Comparison of ENCODE assay signal across 18 cellular contexts in genomic region chr11:63548178-63548577, GRCh38. TPM values are rescaled to one million over a fixed set of nuclear protein-coding genes. Genes with fewer than 3 reads are reported as not detected.
DNase-seq lines count a peak whose midpoint lies in the region; ATAC-seq and TF ChIP-seq lines count a peak whose summit lies in the region.
"Had no signal": no experiment of that assay in that cellular context is flagged by ENCODE, and none has a peak within 500 bp of the region (broad histone marks: within the 10 kb centered on the region; RNA-seq: fewer than 3 reads in every experiment).

No MANE protein-coding gene starts in this region.

- no peak overlapping the region for H3K4me3 Mint-ChIP-seq in CD4-positive, alpha-beta memory T cell
- H3K4me3 Mint-ChIP-seq in naive thymus-derived CD4-positive, alpha-beta T cell, result peak overlapping the region in 2 of 10 donors; percentile 1 to 8
- H3K4me3 Mint-ChIP-seq in T-helper 17 cell, result no peak overlapping the region

- H2BK15ac ChIP-seq in mesendoderm (replicated peaks; ENCODE audit: low read depth), result no peak overlapping the region

- H3K27ac ChIP-seq in CD4-positive, alpha-beta memory T cell (ENCODE audit: low read depth, low read length), result no peak overlapping the region
- H3K27ac ChIP-seq in naive thymus-derived CD4-positive, alpha-beta T cell (ENCODE audit: low read depth, low read length), result no peak overlapping the region
- H3K27ac ChIP-seq in mesendoderm (ENCODE audit: low read depth, low read length), result no peak overlapping the region
- no peak overlapping the region for H3K27ac ChIP-seq in PC-9
- H3K27ac ChIP-seq: BLaER1 had no signal

- no peak overlapping the region for H4K8ac ChIP-seq in mesendoderm (ENCODE audit: low read depth, low read length)

- no peak overlapping the region for H2AK5ac ChIP-seq in mesendoderm (ENCODE audit: low read length)

- peaks cover 35% of the 10 kb centered on the region for H3K36me3 ChIP-seq in CD4-positive, alpha-beta memory T cell (ENCODE audit: insufficient read depth, low read length)
- H3K36me3 ChIP-seq in naive thymus-derived CD4-positive, alpha-beta T cell (ENCODE audit: control insufficient read depth in 2 of 3, insufficient read depth in 3 of 3, low read length in 3 of 3), result peaks cover 16 to 43% (median 20%) of the 10 kb centered on the region in 3 experiments
- H3K36me3 ChIP-seq in mesendoderm (ENCODE audit: control insufficient read depth, insufficient read depth, low read length) (no peaks in the 10 kb centered on the region), PC-9 (ENCODE audit: low read depth) (no peaks in the 10 kb centered on the region)
- H3K36me3 ChIP-seq: MG63 had no signal

- H2AFZ ChIP-seq in PC-9, result no peak overlapping the region

- no peak overlapping the region for H2BK120ac ChIP-seq in mesendoderm (ENCODE audit: low read depth, low read length)

- H3K4me1 Mint-ChIP-seq in CD4-positive, alpha-beta memory T cell, result peaks cover 28 to 49% (median 39%) of the 10 kb centered on the region in 4 donors
- peaks cover 14 to 60% (median 48%) of the 10 kb centered on the region in 7 donors for H3K4me1 Mint-ChIP-seq in naive thymus-derived CD4-positive, alpha-beta T cell
- peaks cover 24% of the 10 kb centered on the region for H3K4me1 Mint-ChIP-seq in T-helper 17 cell

- H3K18ac ChIP-seq in mesendoderm (ENCODE audit: low read length), result no peak overlapping the region

- peaks cover 28% of the 10 kb centered on the region for H3K4me1 ChIP-seq in CD4-positive, alpha-beta memory T cell (ENCODE audit: insufficient read depth, low read length)
- peaks cover 16 to 19% of the 10 kb centered on the region in 2 donors for H3K4me1 ChIP-seq in naive thymus-derived CD4-positive, alpha-beta T cell (ENCODE audit: control insufficient read depth in 2 of 2, insufficient read depth in 2 of 2, low read length in 2 of 2)
- H3K4me1 ChIP-seq in mesendoderm (ENCODE audit: control insufficient read depth, low read depth, low read length) (no peaks in the 10 kb centered on the region), PC-9 (replicated peaks; ENCODE audit: insufficient read depth) (no peaks in the 10 kb centered on the region)

- H3K23ac ChIP-seq in mesendoderm (ENCODE audit: low read length), result no peak overlapping the region

- no peak overlapping the region for H4K5ac ChIP-seq in mesendoderm (ENCODE audit: low read length)

- WGBS in mesendoderm (ENCODE audit: extremely low coverage, insufficient coverage, low lambda C conversion rate), result no CpG with 5 or more reads among the region's 4 CpGs

- H3K9ac ChIP-seq in mesendoderm (ENCODE audit: low read length), result no peak overlapping the region
- H3K9ac ChIP-seq: BLaER1 had no signal

- intact Hi-C loops in CD4-positive, alpha-beta memory T cell (cut with micrococcal nuclease), result no loop called here
- intact Hi-C loops in naive thymus-derived CD4-positive, alpha-beta T cell (cut with micrococcal nuclease), result no loop called here
- intact Hi-C loops in PC-9 (cut with micrococcal nuclease; ENCODE audit: unreplicated experiment), result no loop called here

- H3K4me2 ChIP-seq in mesendoderm (ENCODE audit: low read length) (no peak overlapping the region), PC-9 (no peak overlapping the region)
- H3K4me2 ChIP-seq: BLaER1 had no signal

- H3K9me2 ChIP-seq in PC-9 (ENCODE audit: insufficient read depth), result no peaks in the 10 kb centered on the region

- H3K27me3 ChIP-seq in CD4-positive, alpha-beta memory T cell (ENCODE audit: insufficient read depth, low read length), result no peaks in the 10 kb centered on the region
- H3K27me3 ChIP-seq in naive thymus-derived CD4-positive, alpha-beta T cell (ENCODE audit: control insufficient read depth in 2 of 2, insufficient read depth in 2 of 2, low read length in 2 of 2), result no peaks in the 10 kb centered on the region
- H3K27me3 ChIP-seq in mesendoderm (ENCODE audit: insufficient read depth, low read length, poor library complexity) (no peaks in the 10 kb centered on the region), PC-9 (ENCODE audit: insufficient read depth, low read depth) (no peaks in the 10 kb centered on the region)
- H3K27me3 ChIP-seq: BLaER1, MG63 had no signal

- no peaks in the 10 kb centered on the region for H4K20me1 ChIP-seq in PC-9 (ENCODE audit: insufficient read depth)
- H4K20me1 ChIP-seq: BLaER1 had no signal

- H3K4me3 ChIP-seq in CD4-positive, alpha-beta memory T cell (ENCODE audit: low read length in 2 of 2), result no peak overlapping the region
- H3K4me3 ChIP-seq in fibroblast of the aortic adventitia (ENCODE audit: low read depth, low read length), result no peak overlapping the region
- no peak overlapping the region for H3K4me3 ChIP-seq in naive thymus-derived CD4-positive, alpha-beta T cell (ENCODE audit: low read length)
- H3K4me3 ChIP-seq in mesendoderm (ENCODE audit: low read length), result no peak overlapping the region
- H3K4me3 ChIP-seq in PC-9, result no peak overlapping the region
- H3K4me3 ChIP-seq: BLaER1, MG63 had no signal

- no peaks in the 10 kb centered on the region for H3F3A ChIP-seq in PC-9 (ENCODE audit: insufficient read depth, low read depth)

- no peak for ATAC-seq in naive thymus-derived CD4-positive, alpha-beta T cell
- ATAC-seq in T-helper 17 cell, result no peak
- ATAC-seq: Panc1 had no signal

- no peak for TF ChIP-seq CTCF in fibroblast of the aortic adventitia (IDR thresholded peaks at IDR 0.05; ENCODE audit: insufficient read depth, low read length)
- TF ChIP-seq CTCF in PC-9 (conservative IDR thresholded peaks at IDR 0.05), result no peak

- peak overlapping the region in 4 of 7 donors; percentile 48 to 84 (median 80) for H3K27ac Mint-ChIP-seq in CD4-positive, alpha-beta memory T cell
- peak overlapping the region in 7 of 9 donors; percentile 22 to 78 (median 65) for H3K27ac Mint-ChIP-seq in naive thymus-derived CD4-positive, alpha-beta T cell
- H3K27ac Mint-ChIP-seq in T-helper 17 cell, result no peak overlapping the region

- POLR2A ChIA-PET in CD4-positive, alpha-beta memory T cell (lab: Charles Lee; ENCODE audit: partially characterized antibody), result interaction anchor here (7.1 kb wide), 1 partner anchor 11 kb away, joined by 132 read pairs; the partner anchor contains the start of gene PLAAT4
- POLR2A ChIA-PET in naive thymus-derived CD4-positive, alpha-beta T cell (lab: Charles Lee), result interaction anchor here (1.5 to 6.9 kb wide), 3 partner anchors 11 to 18 kb away, joined by 4 to 172 read pairs (median 25); partner anchors contain the start of gene PLAAT4
- POLR2A ChIA-PET in PC-9 (lab: Charles Lee; ENCODE audit: unreplicated experiment), result interaction anchor here (0.6 kb wide), 1 partner anchor 1749 kb away, joined by 4 read pairs; no protein-coding TSS in a partner anchor

- H3K79me2 ChIP-seq in mesendoderm (ENCODE audit: control insufficient read depth, insufficient read depth, low read length), result no peaks in the 10 kb centered on the region
- H3K79me2 ChIP-seq in PC-9 (ENCODE audit: low read depth), result no peaks in the 10 kb centered on the region

- H3K36me3 Mint-ChIP-seq in CD4-positive, alpha-beta memory T cell, result peaks cover 38 to 45% of the 10 kb centered on the region in 2 donors
- peaks cover 4 to 41% (median 22%) of the 10 kb centered on the region in 5 donors for H3K36me3 Mint-ChIP-seq in naive thymus-derived CD4-positive, alpha-beta T cell
- H3K36me3 Mint-ChIP-seq in T-helper 17 cell (ENCODE audit: low read depth), result peaks cover 9% of the 10 kb centered on the region

- no peaks in the 10 kb centered on the region for H3K27me3 Mint-ChIP-seq in CD4-positive, alpha-beta memory T cell
- H3K27me3 Mint-ChIP-seq in naive thymus-derived CD4-positive, alpha-beta T cell, result no peaks in the 10 kb centered on the region
- H3K27me3 Mint-ChIP-seq in T-helper 17 cell, result no peaks in the 10 kb centered on the region

- no peak overlapping the region for H3K56ac ChIP-seq in mesendoderm (ENCODE audit: low read length)

- DNase-seq in CD4-positive, alpha-beta memory T cell, result no peak
- peak; percentile 83 for DNase-seq in amniotic epithelial cell (ENCODE audit: low read depth)
- peak; percentile 70 for DNase-seq in fibroblast of the aortic adventitia (ENCODE audit: low read depth)
- DNase-seq in naive thymus-derived CD4-positive, alpha-beta T cell, result no peak
- no peak for DNase-seq in T-helper 17 cell
- no peak for DNase-seq in mesendoderm
- no peak for DNase-seq in PC-9
- DNase-seq: COR-L47, H7, MG63, NCI-H1105 treated with DMSO at 0.1 percent for 48 hours, NCI-H2029, NCI-H510A, NCI-H82, SHP77 had no signal

- no peaks in the 10 kb centered on the region for H3K79me1 ChIP-seq in mesendoderm (ENCODE audit: low read length)

- no peak overlapping the region for H2BK5ac ChIP-seq in mesendoderm (ENCODE audit: low read length)

- no TSS peak for BruUV-seq in PC-9 (replicated peaks; lab: Mats Ljungman, UMichigan)

- no peak overlapping the region for H3K4ac ChIP-seq in mesendoderm (ENCODE audit: low read depth, low read length)

- H3K9me3 ChIP-seq in CD4-positive, alpha-beta memory T cell (ENCODE audit: control insufficient read depth in 1 of 2, low read length in 2 of 2), result no peaks in the 10 kb centered on the region
- H3K9me3 ChIP-seq in naive thymus-derived CD4-positive, alpha-beta T cell (ENCODE audit: control insufficient read depth in 2 of 3, low read length in 3 of 3), result no peaks in the 10 kb centered on the region
- H3K9me3 ChIP-seq in T-helper 17 cell (ENCODE audit: control insufficient read depth, low read length, poor library complexity, severe bottlenecking) (no peaks in the 10 kb centered on the region), PC-9 (ENCODE audit: insufficient read depth, low read depth) (no peaks in the 10 kb centered on the region)
- H3K9me3 ChIP-seq: BLaER1, MG63 had no signal

- no peaks in the 10 kb centered on the region for H3K9me3 Mint-ChIP-seq in CD4-positive, alpha-beta memory T cell
- no peaks in the 10 kb centered on the region for H3K9me3 Mint-ChIP-seq in naive thymus-derived CD4-positive, alpha-beta T cell

- CTCF ChIA-PET in CD4-positive, alpha-beta memory T cell (lab: Charles Lee; ENCODE audit: partially characterized antibody), result interaction anchor here (1.0 kb wide), 1 partner anchor 69 kb away, joined by 3 read pairs; no protein-coding TSS in a partner anchor
- CTCF ChIA-PET in naive thymus-derived CD4-positive, alpha-beta T cell (lab: Charles Lee), result no interaction called here
- CTCF ChIA-PET in PC-9 (lab: Charles Lee), result no interaction called here

RNA-seq across cellular contexts. Expression of gene PLAAT4, which starts 11.6 kb away (rescaled TPM):
- 100 to 1,000 TPM; 152 to 167 TPM for total RNA-seq in CD4-positive, alpha-beta memory T cell
- polyA plus RNA-seq in CD4-positive, alpha-beta memory T cell, result 100 to 1,000 TPM; 387 to 416 TPM
- 16.6 and 233 TPM in 2 replicates for total RNA-seq in fibroblast of the aortic adventitia (ENCODE audit: low replicate concordance)
- total RNA-seq in naive thymus-derived CD4-positive, alpha-beta T cell, result 100 to 1,000 TPM in 4 of 5 experiments, 10 to 100 TPM in 1; 96.2 to 170 (median 122) TPM
- 100 to 1,000 TPM; 430 to 468 TPM for polyA plus RNA-seq in naive thymus-derived CD4-positive, alpha-beta T cell
- 100 to 1,000 TPM in 1 of 2 donors, 10 to 100 TPM in 1; 80.8 to 110 TPM for total RNA-seq in T-helper 17 cell
- 0.39 TPM for polyA plus RNA-seq in mesendoderm (2013, experiment 1 of 2)
- 0.38 TPM for polyA plus RNA-seq in mesendoderm (2013, experiment 2 of 2)
- total RNA-seq in PC-9 (2021), result 64.6 and 99.9 TPM in 2 replicates

RNA-seq across cellular contexts. Expression of gene PLAAT2, which starts 15.0 kb away (rescaled TPM):
- not detected for total RNA-seq in CD4-positive, alpha-beta memory T cell
- polyA plus RNA-seq in CD4-positive, alpha-beta memory T cell, result under 1 TPM in 1 of 2 donors, not detected in 1; 0.48 TPM
- total RNA-seq in fibroblast of the aortic adventitia (ENCODE audit: low replicate concordance), result not detected in 2 replicates
- under 1 TPM in 1 of 5 experiments, not detected in 4; 0.51 TPM for total RNA-seq in naive thymus-derived CD4-positive, alpha-beta T cell
- not detected for polyA plus RNA-seq in naive thymus-derived CD4-positive, alpha-beta T cell
- under 1 TPM in 1 of 2 donors, not detected in 1; 0.63 TPM for total RNA-seq in T-helper 17 cell
- 0.11 TPM for polyA plus RNA-seq in mesendoderm (2013, experiment 1 of 2)
- 0.08 TPM for polyA plus RNA-seq in mesendoderm (2013, experiment 2 of 2)
- 8.8 and 13.6 TPM in 2 replicates for total RNA-seq in PC-9 (2021)
- total RNA-seq: H7 had no signal
- polyA plus RNA-seq: AG04450 had no signal

RNA-seq across cellular contexts. Expression of gene LGALS12, which starts 42.3 kb away (rescaled TPM):
- not detected for total RNA-seq in CD4-positive, alpha-beta memory T cell
- not detected for polyA plus RNA-seq in CD4-positive, alpha-beta memory T cell
- total RNA-seq in fibroblast of the aortic adventitia (ENCODE audit: low replicate concordance) (1.3 TPM in 1 of 2 replicates, not detected in the other), T-helper 17 cell (1 to 10 TPM in 1 of 2 donors, under 1 TPM in 1; 0.72 to 9.7 TPM), PC-9 (2021) (not detected in 2 replicates)
- total RNA-seq in naive thymus-derived CD4-positive, alpha-beta T cell, result 1 to 10 TPM in 1 of 5 experiments, not detected in 4; 1.3 TPM
- polyA plus RNA-seq in naive thymus-derived CD4-positive, alpha-beta T cell, result not detected
- polyA plus RNA-seq in mesendoderm (2013, experiment 1 of 2), result 2.7 TPM
- 2.6 TPM for polyA plus RNA-seq in mesendoderm (2013, experiment 2 of 2)
- polyA plus RNA-seq: AG04450 had no signal

RNA-seq across cellular contexts. Expression of gene PLAAT5, which starts 57.2 kb away (rescaled TPM):
- not detected for total RNA-seq in CD4-positive, alpha-beta memory T cell
- not detected for polyA plus RNA-seq in CD4-positive, alpha-beta memory T cell
- 0.18 and 5.3 TPM in 2 replicates for total RNA-seq in fibroblast of the aortic adventitia (ENCODE audit: low replicate concordance)
- total RNA-seq in naive thymus-derived CD4-positive, alpha-beta T cell, result 1 to 10 TPM in 1 of 5 experiments, not detected in 4; 1.1 TPM
- not detected for polyA plus RNA-seq in naive thymus-derived CD4-positive, alpha-beta T cell
- total RNA-seq in T-helper 17 cell, result under 1 TPM in 1 of 2 donors, not detected in 1; 0.60 TPM
- polyA plus RNA-seq in mesendoderm (2013, experiment 1 of 2), result 5.4 TPM
- polyA plus RNA-seq in mesendoderm (2013, experiment 2 of 2), result 5.7 TPM
- total RNA-seq in PC-9 (2021), result not detected in 2 replicates
- polyA plus RNA-seq: AG04450 had no signal

Comparison
In these comparisons a context has a peak if more than half of its experiments do, and no peak if none do; other contexts are left out.
1. DNase-seq: peak in amniotic epithelial cell (single experiment) and fibroblast of the aortic adventitia (single experiment); none in CD4-positive, alpha-beta memory T cell (0 of 5), naive thymus-derived CD4-positive, alpha-beta T cell (0 of 9), T-helper 17 cell (0 of 3), mesendoderm (single experiment) and PC-9 (0 of 2).